20 cellular contexts compared by ENCODE assay signal in the genomic region with DNA sequence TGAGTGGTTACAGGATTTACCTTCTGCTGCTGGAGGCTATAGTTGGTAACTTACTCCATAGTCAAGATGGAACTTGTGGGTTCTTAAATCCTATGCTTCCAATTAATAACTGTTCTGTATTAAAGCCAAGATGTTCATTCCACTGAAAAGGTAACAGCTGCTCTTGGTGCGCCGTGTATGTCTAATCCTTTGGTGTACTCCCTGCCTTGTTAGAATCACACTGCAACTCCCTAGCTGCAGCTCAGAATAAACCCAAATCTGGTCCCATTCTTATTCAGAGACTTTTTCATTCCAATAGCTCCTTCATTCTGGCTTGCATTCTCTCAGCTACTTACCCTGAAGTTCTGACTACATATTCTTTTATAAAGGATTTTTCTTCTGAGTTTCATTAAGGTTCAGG.
"Had no signal": no experiment of that assay in that cellular context is flagged by ENCODE, and none has a peak within 500 bp of the region (broad histone marks: within the 10 kb centered on the region; RNA-seq: fewer than 3 reads in every experiment).

No MANE protein-coding gene starts in this region.

- H3K36me3 ChIP-seq: brain microvascular endothelial cell, cardiac muscle cell had no signal

- H3K27ac Mint-ChIP-seq: activated CD4-positive, alpha-beta T cell treated with anti-CD3 and anti-CD28 coated beads, Interleukin-2, amount 10 ng/mL, durations not matched to agents 24 days and 14 days; activated CD8-positive, alpha-beta memory T cell treated with anti-CD3 and anti-CD28 coated beads, Interleukin-2, amount 10 ng/mL, durations not matched to agents 7 days and 5 days; activated naive CD4-positive, alpha-beta T cell treated with anti-CD3 and anti-CD28 coated beads, Interleukin-2, amount 10 ng/mL, durations not matched to agents 7 days and 5 days; activated naive CD8-positive, alpha-beta T cell treated with anti-CD3 and anti-CD28 coated beads for 36 hours; T-cell had no signal

- H3K27me3 ChIP-seq: brain microvascular endothelial cell, cardiac muscle cell had no signal

- H3K27me3 Mint-ChIP-seq: activated CD4-positive, alpha-beta T cell treated with anti-CD3 and anti-CD28 coated beads, Interleukin-2, amount 10 ng/mL, durations not matched to agents 24 days and 14 days; activated CD8-positive, alpha-beta memory T cell treated with anti-CD3 and anti-CD28 coated beads, Interleukin-2, amount 10 ng/mL, durations not matched to agents 7 days and 5 days; activated naive CD4-positive, alpha-beta T cell treated with anti-CD3 and anti-CD28 coated beads, Interleukin-2, amount 10 ng/mL, durations not matched to agents 7 days and 5 days; activated naive CD8-positive, alpha-beta T cell treated with anti-CD3 and anti-CD28 coated beads for 36 hours; T-cell had no signal

- H3K4me3 ChIP-seq: cardiac muscle cell, SK-N-MC had no signal

- H3K4me1 Mint-ChIP-seq: activated CD4-positive, alpha-beta T cell treated with anti-CD3 and anti-CD28 coated beads, Interleukin-2, amount 10 ng/mL, durations not matched to agents 24 days and 14 days; activated CD8-positive, alpha-beta memory T cell treated with anti-CD3 and anti-CD28 coated beads, Interleukin-2, amount 10 ng/mL, durations not matched to agents 7 days and 5 days; activated naive CD4-positive, alpha-beta T cell treated with anti-CD3 and anti-CD28 coated beads, Interleukin-2, amount 10 ng/mL, durations not matched to agents 7 days and 5 days; activated naive CD8-positive, alpha-beta T cell treated with anti-CD3 and anti-CD28 coated beads for 36 hours; T-cell had no signal

- H3K27ac ChIP-seq: brain microvascular endothelial cell, cardiac muscle cell, SK-N-MC had no signal

- H3K4me3 Mint-ChIP-seq: activated CD4-positive, alpha-beta T cell treated with anti-CD3 and anti-CD28 coated beads, Interleukin-2, amount 10 ng/mL, durations not matched to agents 24 days and 14 days; activated CD8-positive, alpha-beta memory T cell treated with anti-CD3 and anti-CD28 coated beads, Interleukin-2, amount 10 ng/mL, durations not matched to agents 7 days and 5 days; activated naive CD4-positive, alpha-beta T cell treated with anti-CD3 and anti-CD28 coated beads, Interleukin-2, amount 10 ng/mL, durations not matched to agents 7 days and 5 days; activated naive CD8-positive, alpha-beta T cell treated with anti-CD3 and anti-CD28 coated beads for 36 hours; activated T-cell treated with anti-CD3 and anti-CD28 coated beads, Interleukin-2, amount 50 U/mL, for 4 hours; T-cell had no signal

- DNase-seq: activated CD4-positive, alpha-beta T cell treated with anti-CD3 and anti-CD28 coated beads, Interleukin-2, amount 10 ng/mL, durations not matched to agents 24 days and 14 days; activated CD4-positive, alpha-beta T cell treated with anti-CD3 and anti-CD28 coated beads, Interleukin-2, amount 50 U/mL, for 48 hours; activated CD4-positive, CD25-positive, alpha-beta regulatory T cell treated with anti-CD3 and anti-CD28 coated beads, Interleukin-2, amount 50 U/mL, for 72 hours; activated CD8-positive, alpha-beta memory T cell treated with anti-CD3 and anti-CD28 coated beads, Interleukin-2, amount 10 ng/mL, durations not matched to agents 7 days and 5 days; activated gamma-delta T cell; activated naive CD4-positive, alpha-beta T cell treated with anti-CD3 and anti-CD28 coated beads, Interleukin-2, amount 10 ng/mL, durations not matched to agents 7 days and 5 days; activated naive CD8-positive, alpha-beta T cell treated with anti-CD3 and anti-CD28 coated beads for 36 hours; activated T-cell treated with anti-CD3 and anti-CD28 coated beads, Interleukin-2, amount 50 U/mL, for 4 hours; brain microvascular endothelial cell; NCI-H1092; NCI-H1417; NCI-H1930; NCI-H2171; NCI-H226; NCI-H510A treated with DMSO at 0.1 percent for 48 hours; NCI-H748 treated with DMSO at 0.1 percent for 48 hours; T-cell had no signal

- H3K36me3 Mint-ChIP-seq: activated CD8-positive, alpha-beta memory T cell treated with anti-CD3 and anti-CD28 coated beads, Interleukin-2, amount 10 ng/mL, durations not matched to agents 7 days and 5 days; activated naive CD4-positive, alpha-beta T cell treated with anti-CD3 and anti-CD28 coated beads, Interleukin-2, amount 10 ng/mL, durations not matched to agents 7 days and 5 days; activated naive CD8-positive, alpha-beta T cell treated with anti-CD3 and anti-CD28 coated beads for 36 hours; T-cell had no signal

- ATAC-seq: activated CD8-positive, alpha-beta memory T cell treated with anti-CD3 and anti-CD28 coated beads, Interleukin-2, amount 10 ng/mL, durations not matched to agents 7 days and 5 days; activated T-cell treated with anti-CD3 and anti-CD28 coated beads, Interleukin-2, amount 50 U/mL, for 4 hours; Right ventricle myocardium inferior; T-cell had no signal
